12 cellular contexts compared by ENCODE assay signal in genomic region chr13:84136582-84136981, GRCh38.
A peak's percentile ranks its signal among the peaks of the same experiment; 100 is the strongest.
DNase-seq lines count a peak whose midpoint lies in the region; ATAC-seq, FAIRE-seq and TF ChIP-seq lines count a peak whose summit lies in the region.
"Had no signal": no experiment of that assay in that cellular context is flagged by ENCODE, and none has a peak within 500 bp of the region (broad histone marks: within the 10 kb centered on the region; RNA-seq: fewer than 3 reads in every experiment).

No MANE protein-coding gene starts in this region.

- peaks cover 23% of the 10 kb centered on the region for H3K4me1 ChIP-seq in CD4-positive, CD25-positive, alpha-beta regulatory T cell (ENCODE audit: control insufficient read depth, insufficient read depth, low read length, poor library complexity, severe bottlenecking)
- H3K4me1 ChIP-seq in astrocyte (ENCODE audit: insufficient read depth, low read length), result no peaks in the 10 kb centered on the region
- no peaks in the 10 kb centered on the region for H3K4me1 ChIP-seq in upper lobe of left lung

- TF ChIP-seq CTCF in astrocyte (IDR thresholded peaks at IDR 0.05; ENCODE audit: insufficient read depth, low read depth, low read length) (no peak), upper lobe of left lung (IDR thresholded peaks at IDR 0.05) (no peak)

- H3K27me3 Mint-ChIP-seq in CD4-positive, CD25-positive, alpha-beta regulatory T cell, result no peaks in the 10 kb centered on the region
- H3K27me3 Mint-ChIP-seq in astrocyte (ENCODE audit: low read depth, unreplicated experiment), result no peaks in the 10 kb centered on the region

- TF ChIP-seq EP300 in upper lobe of left lung (IDR thresholded peaks at IDR 0.05), result no peak

- 52% methylated on average over 1 of the region's 1 CpG for WGBS in upper lobe of left lung, 2 donors

- H3K4me2 ChIP-seq in astrocyte (ENCODE audit: low read length), result no peak overlapping the region

- no peak overlapping the region for H2AFZ ChIP-seq in astrocyte (ENCODE audit: low read depth, low read length)

- no peak overlapping the region for H3K9ac ChIP-seq in astrocyte (ENCODE audit: low read length)

- H3K27ac ChIP-seq in CD4-positive, CD25-positive, alpha-beta regulatory T cell (ENCODE audit: insufficient read depth, low read length, poor library complexity, severe bottlenecking), result peak overlapping the region; percentile 73
- H3K27ac ChIP-seq in astrocyte (ENCODE audit: low read depth, low read length), result no peak overlapping the region
- no peak overlapping the region for H3K27ac ChIP-seq in upper lobe of left lung

- peak overlapping the region; percentile 62 to 99 (median 81) for H3K27ac Mint-ChIP-seq in CD4-positive, CD25-positive, alpha-beta regulatory T cell
- peak overlapping the region; percentile 73 for H3K27ac Mint-ChIP-seq in astrocyte (ENCODE audit: unreplicated experiment)

- H3K36me3 Mint-ChIP-seq in CD4-positive, CD25-positive, alpha-beta regulatory T cell, result no peaks in the 10 kb centered on the region
- H3K36me3 Mint-ChIP-seq in astrocyte (ENCODE audit: low read depth, unreplicated experiment), result no peaks in the 10 kb centered on the region

- no peaks in the 10 kb centered on the region for H3K9me3 ChIP-seq in CD4-positive, CD25-positive, alpha-beta regulatory T cell (ENCODE audit: control insufficient read depth in 2 of 2, low read length in 2 of 2)
- H3K9me3 ChIP-seq in astrocyte (ENCODE audit: insufficient read depth, low read depth, low read length) (no peaks in the 10 kb centered on the region), upper lobe of left lung (no peaks in the 10 kb centered on the region)

- H3K79me2 ChIP-seq in astrocyte (ENCODE audit: insufficient read depth, low read length), result no peaks in the 10 kb centered on the region

- H3K4me1 Mint-ChIP-seq in CD4-positive, CD25-positive, alpha-beta regulatory T cell, result peaks cover 18 to 40% (median 28%) of the 10 kb centered on the region in 4 donors
- H3K4me1 Mint-ChIP-seq in astrocyte (ENCODE audit: low read depth, unreplicated experiment), result peaks cover 11% of the 10 kb centered on the region

- H3K36me3 ChIP-seq in CD4-positive, CD25-positive, alpha-beta regulatory T cell (ENCODE audit: control insufficient read depth, insufficient read depth, low read length), result no peaks in the 10 kb centered on the region
- H3K36me3 ChIP-seq in astrocyte (ENCODE audit: insufficient read depth, low read length) (no peaks in the 10 kb centered on the region), upper lobe of left lung (no peaks in the 10 kb centered on the region)

- no peak for TF ChIP-seq POLR2A in upper lobe of left lung (IDR thresholded peaks at IDR 0.05)

- peak in 2 of 3 donors; percentile 7 to 32 for DNase-seq in CD4-positive, CD25-positive, alpha-beta regulatory T cell
- DNase-seq in astrocyte (ENCODE audit: low read depth), result no peak
- no peak for DNase-seq in AG20443 (ENCODE audit: low spot score)
- no peak for DNase-seq in upper lobe of left lung
- DNase-seq in activated CD8-positive, alpha-beta memory T cell treated with anti-CD3 and anti-CD28 coated beads, Interleukin-2, amount 50 U/mL, for 48 hours, result no peak
- DNase-seq: amniotic stem cell, C1 segment of cervical spinal cord, cortex of kidney, GOT3 had no signal

- H3K4me3 Mint-ChIP-seq in CD4-positive, CD25-positive, alpha-beta regulatory T cell, result peak overlapping the region; percentile 69 to 87 (median 73)
- H3K4me3 Mint-ChIP-seq in astrocyte (ENCODE audit: unreplicated experiment), result no peak overlapping the region

- peaks cover 0 to 1% (median 0%) of the 10 kb centered on the region in 7 donors for H3K9me3 Mint-ChIP-seq in CD4-positive, CD25-positive, alpha-beta regulatory T cell
- no peaks in the 10 kb centered on the region for H3K9me3 Mint-ChIP-seq in astrocyte (ENCODE audit: unreplicated experiment)

- no peaks in the 10 kb centered on the region for H3K27me3 ChIP-seq in CD4-positive, CD25-positive, alpha-beta regulatory T cell (ENCODE audit: control insufficient read depth, insufficient read depth, low read length)
- H3K27me3 ChIP-seq in astrocyte (ENCODE audit: insufficient read depth, low read length), result no peaks in the 10 kb centered on the region
- H3K27me3 ChIP-seq in upper lobe of left lung, result no peaks in the 10 kb centered on the region

- H3K4me3 ChIP-seq in CD4-positive, CD25-positive, alpha-beta regulatory T cell (ENCODE audit: low read depth, low read length), result peak overlapping the region; percentile 79
- H3K4me3 ChIP-seq in astrocyte (ENCODE audit: insufficient read depth, low read depth, low read length) (no peak overlapping the region), upper lobe of left lung (no peak overlapping the region)

- no peak for FAIRE-seq in astrocyte (lab: Jason Lieb, UNC)

- no peak for ATAC-seq in CD4-positive, CD25-positive, alpha-beta regulatory T cell (ENCODE audit: low read depth in 2 of 2)
- ATAC-seq in GM19035 (IDR thresholded peaks at IDR 0.05; ENCODE audit: unreplicated experiment) (peak; percentile 11), HG03460 (IDR thresholded peaks at IDR 0.05; ENCODE audit: unreplicated experiment) (peak; percentile 6), upper lobe of left lung (ENCODE audit: low FRiP score in 2 of 2) (no peak), HG03457 (IDR thresholded peaks at IDR 0.05; ENCODE audit: unreplicated experiment) (no peak)

- no peaks in the 10 kb centered on the region for H4K20me1 ChIP-seq in astrocyte (ENCODE audit: insufficient read depth, low read length)

Comparison
In these comparisons a context has a peak if more than half of its experiments do, and no peak if none do; other contexts are left out.
1. ATAC-seq: peak in GM19035 (single experiment) and HG03460 (single experiment); none in CD4-positive, CD25-positive, alpha-beta regulatory T cell (0 of 2), upper lobe of left lung (0 of 2) and HG03457 (single experiment).
2. DNase-seq: peak in CD4-positive, CD25-positive, alpha-beta regulatory T cell (2 of 3); none in astrocyte (single experiment), AG20443 (single experiment), upper lobe of left lung (0 of 2) and activated CD8-positive, alpha-beta memory T cell treated with anti-CD3 and anti-CD28 coated beads, Interleukin-2, amount 50 U/mL, for 48 hours (single experiment).